Comparison of ENCODE assay signal across 9 cellular contexts in the genomic region with DNA sequence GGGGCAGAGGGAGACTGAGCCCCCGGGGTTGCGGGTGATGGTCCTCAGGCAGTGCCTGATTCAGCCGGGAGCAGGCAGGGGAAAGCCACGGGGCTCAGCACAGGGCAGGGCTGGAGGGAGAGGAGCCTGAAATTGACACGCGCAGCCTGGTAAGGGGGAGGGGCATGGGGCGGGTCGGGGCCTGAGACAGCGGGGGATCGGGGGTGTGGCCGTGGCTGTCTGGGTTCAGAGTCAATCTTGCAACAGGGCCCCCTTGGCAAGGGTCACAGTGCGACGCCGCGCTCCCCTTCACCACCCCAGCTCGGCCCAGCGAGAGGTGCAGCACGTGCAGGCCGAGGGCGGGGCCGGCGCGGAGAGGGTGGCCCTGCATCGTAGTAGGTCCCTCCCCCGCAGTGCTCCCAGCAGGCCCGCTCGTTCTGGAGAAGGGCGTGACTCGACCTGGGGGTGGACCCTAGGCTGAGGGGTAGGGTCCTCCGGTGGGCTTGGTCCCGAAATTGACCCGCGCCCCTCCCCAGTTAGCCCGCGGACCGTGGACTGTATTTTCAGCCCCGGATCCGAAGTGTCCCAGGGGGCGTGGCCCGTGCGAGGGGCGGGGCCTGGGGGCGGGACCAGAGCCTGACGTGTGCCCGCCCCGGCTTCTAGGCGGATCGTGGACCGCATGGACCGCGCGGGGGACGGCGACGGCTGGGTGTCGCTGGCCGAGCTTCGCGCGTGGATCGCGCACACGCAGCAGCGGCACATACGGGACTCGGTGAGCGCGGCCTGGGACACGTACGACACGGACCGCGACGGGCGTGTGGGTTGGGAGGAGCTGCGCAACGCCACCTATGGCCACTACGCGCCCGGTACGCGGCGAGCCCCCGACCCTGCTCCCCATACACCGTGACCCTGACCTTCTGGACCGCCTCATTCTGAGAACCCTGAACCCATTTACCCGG. TPM values are rescaled to one million over a fixed set of nuclear protein-coding genes. Genes with fewer than 3 reads are reported as not detected.
A peak's percentile ranks its signal among the peaks of the same experiment; 100 is the strongest.
DNase-seq lines count a peak whose midpoint lies in the region; ATAC-seq, FAIRE-seq and TF ChIP-seq lines count a peak whose summit lies in the region.
"Had no signal": no experiment of that assay in that cellular context is flagged by ENCODE, and none has a peak within 500 bp of the region (broad histone marks: within the 10 kb centered on the region; RNA-seq: fewer than 3 reads in every experiment).

No MANE protein-coding gene starts in this region.

- no peaks in the 10 kb centered on the region for H3K9me3 Mint-ChIP-seq in GM23338

- H3K27me3 Mint-ChIP-seq in GM23338 (ENCODE audit: insufficient read depth, low read depth, poor library complexity) = peaks cover 15% of the 10 kb centered on the region

- no peaks in the 10 kb centered on the region; the same call in 2 of the 3 replicates for H3K36me3 Mint-ChIP-seq in GM23338 (ENCODE audit: low read depth)

- H3K9ac ChIP-seq in HepG2 (ENCODE audit: insufficient read depth, low read depth, low read length) = no peak overlapping the region

- no peak for TF ChIP-seq POLR2A in HepG2 (IDR thresholded peaks at IDR 0.05; ENCODE audit: insufficient read depth in 1 of 2, low read depth in 2 of 2, low read length in 2 of 2)

- H4K20me1 ChIP-seq in DOHH2 (ENCODE audit: control insufficient read depth, insufficient read depth, low read depth, low read length) (no peaks in the 10 kb centered on the region), GM23338 (replicated peaks; ENCODE audit: insufficient read depth) (no peaks in the 10 kb centered on the region; the same call in 1 of the 2 replicates), HepG2 (ENCODE audit: insufficient read depth, low read length) (no peaks in the 10 kb centered on the region)

- intact Hi-C loops in HepG2 (cut with micrococcal nuclease; ENCODE audit: unreplicated experiment) = no loop called here

- TF ChIP-seq EP300 in HepG2 (IDR thresholded peaks at IDR 0.05; ENCODE audit: low read depth in 2 of 2, low read length in 2 of 2) (no peak), HepG2 (CRISPR knock-in tag; IDR thresholded peaks at IDR 0.05; ENCODE audit: borderline replicate concordance) (no peak)

- peaks cover 5% of the 10 kb centered on the region; the same call in 1 of the 2 replicates for H3F3A ChIP-seq in DOHH2 (ENCODE audit: control insufficient read depth, insufficient read depth)
- H3F3A ChIP-seq in GM23338 (replicated peaks; ENCODE audit: low read depth) = peaks cover 23% of the 10 kb centered on the region

- H3K4me2 ChIP-seq in DOHH2 (ENCODE audit: low read length) = peak overlapping the region; percentile 98
- peak overlapping the region; percentile 90 for H3K4me2 ChIP-seq in GM23338
- H3K4me2 ChIP-seq in HepG2 (ENCODE audit: low read depth, low read length) = no peak overlapping the region

- H3K4me3 Mint-ChIP-seq in GM23338 = peak overlapping the region; percentile 80

- no peaks in the 10 kb centered on the region for H3K36me3 ChIP-seq in DOHH2 (ENCODE audit: control insufficient read depth, low read length)
- H3K36me3 ChIP-seq in GM23338 (ENCODE audit: insufficient read depth) = no peaks in the 10 kb centered on the region
- peaks cover 12 to 37% of the 10 kb centered on the region in 2 experiments for H3K36me3 ChIP-seq in HepG2 (replicated peaks in 1 of 2; ENCODE audit: control insufficient read depth in 1 of 2, insufficient read depth in 2 of 2, low read length in 2 of 2)

- no TSS peak for BruUV-seq in HepG2 (replicated peaks; lab: Mats Ljungman, UMichigan)

- no peak for TF ChIP-seq RAD21 in HepG2 (CRISPR knock-in tag; IDR thresholded peaks at IDR 0.05)

- H3K27me3 ChIP-seq in DOHH2 (ENCODE audit: control insufficient read depth, low read length) (peaks cover 16% of the 10 kb centered on the region), GM23338 (ENCODE audit: insufficient read depth) (no peaks in the 10 kb centered on the region), HepG2 (ENCODE audit: control insufficient read depth in 1 of 2, insufficient read depth in 2 of 2, low read length in 2 of 2) (no peaks in the 10 kb centered on the region)

- H3K4me1 ChIP-seq in DOHH2 (ENCODE audit: control insufficient read depth, low read length) (peaks cover 33% of the 10 kb centered on the region), GM23338 (ENCODE audit: insufficient read depth) (peaks cover 7% of the 10 kb centered on the region; the same call in 1 of the 2 replicates), HepG2 (ENCODE audit: insufficient read depth, low read length) (no peaks in the 10 kb centered on the region)

- peak; percentile 83 for DNase-seq in GM23338 (ENCODE audit: low spot score)
- peak; percentile 30 for DNase-seq in NCI-H2029 treated with DMSO at 0.1 percent for 48 hours (lab: John Stamatoyannopoulos, UW)
- DNase-seq in activated CD4-positive, CD25-positive, alpha-beta regulatory T cell treated with anti-CD3 and anti-CD28 coated beads, Interleukin-2, amount 50 U/mL, for 72 hours = peak; percentile 84
- DNase-seq in cerebellar cortex (ENCODE audit: low spot score) = peak; percentile 46
- no peak for DNase-seq in HepG2 (ENCODE audit: low spot score)
- peak; percentile 61 to 82 (median 65) for DNase-seq in stimulated activated CD4-positive, alpha-beta T cell treated with anti-CD3 and anti-CD28 coated beads, TNF-alpha, amount 100 ng/mL, for 24 hours (ENCODE audit: low read depth in 3 of 3)
- DNase-seq in globus pallidus (ENCODE audit: low spot score) = no peak

- TF ChIP-seq CTCF in DOHH2 (IDR thresholded peaks at IDR 0.05; ENCODE audit: low read depth, low read length, poor library complexity, severe bottlenecking) (peak; percentile 59), GM23338 (conservative IDR thresholded peaks at IDR 0.05; ENCODE audit: low read depth in 2 of 2) (peak; percentile 40 to 50; a peak in 3 of 4 replicates), HepG2 (CRISPR knock-in tag; IDR thresholded peaks at IDR 0.05) (no peak)

- 94% methylated on average over 58 of the region's 87 CpGs for WGBS in HepG2 (ENCODE audit: low lambda C conversion rate)

- CTCF ChIA-PET in HepG2 (lab: Yijun Ruan, JAX; ENCODE audit: low intra/inter-chr PET ratio, low total read pairs) = no interaction called here

- no peak overlapping the region for H3K27ac ChIP-seq in DOHH2 (ENCODE audit: low read depth, low read length)
- no peak overlapping the region for H3K27ac ChIP-seq in GM23338 (ENCODE audit: low read depth)
- no peak overlapping the region for H3K27ac ChIP-seq in HepG2 (ENCODE audit: extremely low read length, insufficient read depth, low read length)

- POLR2A ChIA-PET in HepG2 (lab: Yijun Ruan, JAX) = no interaction called here

- no peak for FAIRE-seq in HepG2 (lab: Jason Lieb, UNC)
- FAIRE-seq: endometrium had no signal

- H3K27ac Mint-ChIP-seq in GM23338 = no peak overlapping the region

- H3K79me2 ChIP-seq in DOHH2 (ENCODE audit: control insufficient read depth, low read length) = no peaks in the 10 kb centered on the region
- H3K79me2 ChIP-seq in GM23338 (replicated peaks; ENCODE audit: insufficient read depth) = no peaks in the 10 kb centered on the region
- H3K79me2 ChIP-seq in HepG2 (ENCODE audit: insufficient read depth, low read length) = no peaks in the 10 kb centered on the region

- H3K4me3 ChIP-seq in DOHH2 (ENCODE audit: low read length) (peak overlapping the region; percentile 84), GM23338 (peak overlapping the region; percentile 80), HepG2 (replicated peaks in 1 of 3; ENCODE audit: insufficient read depth in 1 of 3, low read depth in 2 of 3, low read length in 3 of 3) (no peak overlapping the region)

- ATAC-seq in GM23338 = peak; percentile 86
- ATAC-seq in HepG2 = peak; percentile 14

- no peaks in the 10 kb centered on the region for H3K9me2 ChIP-seq in DOHH2 (replicated peaks; ENCODE audit: control insufficient read depth, low read length)
- no peaks in the 10 kb centered on the region for H3K9me2 ChIP-seq in GM23338 (ENCODE audit: insufficient read depth)

- H3K4me1 Mint-ChIP-seq in GM23338 = peaks cover 15% of the 10 kb centered on the region

- no peaks in the 10 kb centered on the region for H3K9me3 ChIP-seq in DOHH2 (ENCODE audit: control insufficient read depth, insufficient read depth, low read length)
- H3K9me3 ChIP-seq in HepG2 (ENCODE audit: low read length) = no peaks in the 10 kb centered on the region

- H2AFZ ChIP-seq in GM23338 = peak overlapping the region; percentile 88
- no peak overlapping the region for H2AFZ ChIP-seq in HepG2 (ENCODE audit: low read length)

- in situ Hi-C loops in HepG2 (cut with HindIII; ENCODE audit: extremely low pct_ligation_motif_present, low pct_unique_long_range_greater_than_20kb) = no loop called here

RNA-seq across cellular contexts. Expression of a gene that starts 6.0 kb away (rescaled TPM):
- 44.0 and 54.8 TPM in 2 replicates for total RNA-seq in GM23338 (2014; rRNA removed; shearing (Covaris generic))
- polyA plus RNA-seq in GM23338 (2016; fragmentation: Nextera tagmentation; extraction: Ambion mirVana) (40.2 and 45.8 TPM in 2 replicates), HepG2 (2011; rRNA removed) (3.0 and 3.3 TPM in 2 replicates)
- total RNA-seq in HepG2 (2016; rRNA removed; fragmentation: Illumina TruSeq; extraction: Trizol) = 1.7 and 10.1 TPM in 2 replicates
- total RNA-seq in HepG2 (2016; cell fraction: cytosol; rRNA removed; fragmentation: Illumina TruSeq; extraction: Trizol; ENCODE audit: low read depth) = 2.9 TPM in 2 replicates
- total RNA-seq in HepG2 (2016; cell fraction: insoluble cytoplasmic fraction; rRNA removed; fragmentation: Illumina TruSeq; extraction: Trizol) = 2.5 and 10.4 TPM in 2 replicates
- total RNA-seq in HepG2 (2016; cell fraction: membrane; rRNA removed; fragmentation: Illumina TruSeq; extraction: Trizol) = 3.9 and 4.3 TPM in 2 replicates
- 12.9 and 16.5 TPM in 2 replicates for total RNA-seq in HepG2 (2016; cell fraction: nucleus; rRNA removed; fragmentation: Illumina TruSeq; extraction: Trizol)
- polyA plus RNA-seq in HepG2 (2011; cell fraction: cytosol; rRNA removed) = 0.79 and 1.6 TPM in 2 replicates
- polyA plus RNA-seq in HepG2 (2011; cell fraction: nucleus; rRNA removed) = 33.2 and 45.9 TPM in 2 replicates
- polyA plus RNA-seq in HepG2 (2012) = 4.9 and 5.2 TPM in 2 replicates
- polyA plus RNA-seq in HepG2 (2016; cell fraction: cytosol; fragmentation: Illumina TruSeq; extraction: Trizol; ENCODE audit: low read depth) = 4.8 and 4.9 TPM in 2 replicates
- polyA plus RNA-seq in HepG2 (2016; cell fraction: insoluble cytoplasmic fraction; fragmentation: Illumina TruSeq; extraction: Trizol; ENCODE audit: low read depth) = 3.3 and 3.5 TPM in 2 replicates
- 4.3 and 6.1 TPM in 2 replicates for polyA plus RNA-seq in HepG2 (2016; cell fraction: membrane; fragmentation: Illumina TruSeq; extraction: Trizol; ENCODE audit: low read depth)
- 61.4 and 74.8 TPM in 2 replicates for polyA plus RNA-seq in HepG2 (2016; cell fraction: nucleus; fragmentation: Illumina TruSeq; extraction: Trizol; ENCODE audit: insufficient read depth, low read depth)
- 0.14 and 0.50 TPM in 2 replicates for polyA minus RNA-seq in HepG2 (2011; rRNA and poly(A)+ RNA removed; ENCODE audit: low replicate concordance)
- not detected in 2 replicates for polyA minus RNA-seq in HepG2 (2011; cell fraction: cytosol; rRNA and poly(A)+ RNA removed)
- polyA minus RNA-seq in HepG2 (2011; cell fraction: nucleus; rRNA and poly(A)+ RNA removed) = 3.1 and 4.0 TPM in 2 replicates

RNA-seq across cellular contexts. Expression of a gene that starts 21.4 kb away (rescaled TPM):
- 23.5 and 41.7 TPM in 2 replicates for total RNA-seq in GM23338 (2014; rRNA removed; shearing (Covaris generic))
- polyA plus RNA-seq in GM23338 (2016; fragmentation: Nextera tagmentation; extraction: Ambion mirVana) = 62.3 and 66.8 TPM in 2 replicates
- 124 and 225 TPM in 2 replicates for total RNA-seq in HepG2 (2016; rRNA removed; fragmentation: Illumina TruSeq; extraction: Trizol)
- 222 and 258 TPM in 2 replicates for total RNA-seq in HepG2 (2016; cell fraction: cytosol; rRNA removed; fragmentation: Illumina TruSeq; extraction: Trizol; ENCODE audit: low read depth)
- 102 and 228 TPM in 2 replicates for total RNA-seq in HepG2 (2016; cell fraction: insoluble cytoplasmic fraction; rRNA removed; fragmentation: Illumina TruSeq; extraction: Trizol)
- 261 and 289 TPM in 2 replicates for total RNA-seq in HepG2 (2016; cell fraction: membrane; rRNA removed; fragmentation: Illumina TruSeq; extraction: Trizol)
- total RNA-seq in HepG2 (2016; cell fraction: nucleus; rRNA removed; fragmentation: Illumina TruSeq; extraction: Trizol) = 141 and 165 TPM in 2 replicates
- polyA plus RNA-seq in HepG2 (2011; rRNA removed) = 121 and 149 TPM in 2 replicates
- 105 and 151 TPM in 2 replicates for polyA plus RNA-seq in HepG2 (2011; cell fraction: cytosol; rRNA removed)
- 256 and 257 TPM in 2 replicates for polyA plus RNA-seq in HepG2 (2011; cell fraction: nucleus; rRNA removed)
- 143 and 177 TPM in 2 replicates for polyA plus RNA-seq in HepG2 (2012)
- polyA plus RNA-seq in HepG2 (2016; cell fraction: cytosol; fragmentation: Illumina TruSeq; extraction: Trizol; ENCODE audit: low read depth) = 245 and 266 TPM in 2 replicates
- 107 and 130 TPM in 2 replicates for polyA plus RNA-seq in HepG2 (2016; cell fraction: insoluble cytoplasmic fraction; fragmentation: Illumina TruSeq; extraction: Trizol; ENCODE audit: low read depth)
- 257 and 263 TPM in 2 replicates for polyA plus RNA-seq in HepG2 (2016; cell fraction: membrane; fragmentation: Illumina TruSeq; extraction: Trizol; ENCODE audit: low read depth)
- polyA plus RNA-seq in HepG2 (2016; cell fraction: nucleus; fragmentation: Illumina TruSeq; extraction: Trizol; ENCODE audit: insufficient read depth, low read depth) = 289 and 295 TPM in 2 replicates
- polyA minus RNA-seq in HepG2 (2011; rRNA and poly(A)+ RNA removed; ENCODE audit: low replicate concordance) = 0.65 and 115 TPM in 2 replicates
- polyA minus RNA-seq in HepG2 (2011; cell fraction: cytosol; rRNA and poly(A)+ RNA removed) = 72.8 and 82.9 TPM in 2 replicates
- 27.6 and 29.2 TPM in 2 replicates for polyA minus RNA-seq in HepG2 (2011; cell fraction: nucleus; rRNA and poly(A)+ RNA removed)

RNA-seq across cellular contexts. Expression of a gene that starts 37.6 kb away (rescaled TPM):
- 4,006 and 4,643 TPM in 2 replicates for total RNA-seq in GM23338 (2014; rRNA removed; shearing (Covaris generic))
- 2,646 and 2,793 TPM in 2 replicates for polyA plus RNA-seq in GM23338 (2016; fragmentation: Nextera tagmentation; extraction: Ambion mirVana)
- total RNA-seq in HepG2 (2016; rRNA removed; fragmentation: Illumina TruSeq; extraction: Trizol) = 2,345 and 2,734 TPM in 2 replicates
- total RNA-seq in HepG2 (2016; cell fraction: cytosol; rRNA removed; fragmentation: Illumina TruSeq; extraction: Trizol; ENCODE audit: low read depth) = 3,922 and 3,962 TPM in 2 replicates
- 2,320 and 2,893 TPM in 2 replicates for total RNA-seq in HepG2 (2016; cell fraction: insoluble cytoplasmic fraction; rRNA removed; fragmentation: Illumina TruSeq; extraction: Trizol)
- total RNA-seq in HepG2 (2016; cell fraction: membrane; rRNA removed; fragmentation: Illumina TruSeq; extraction: Trizol) = 5,292 and 5,634 TPM in 2 replicates
- total RNA-seq in HepG2 (2016; cell fraction: nucleus; rRNA removed; fragmentation: Illumina TruSeq; extraction: Trizol) = 817 and 896 TPM in 2 replicates
- polyA plus RNA-seq in HepG2 (2011; rRNA removed) = 2,839 and 2,896 TPM in 2 replicates
- 6,087 and 6,094 TPM in 2 replicates for polyA plus RNA-seq in HepG2 (2011; cell fraction: cytosol; rRNA removed)
- 1,822 and 1,919 TPM in 2 replicates for polyA plus RNA-seq in HepG2 (2011; cell fraction: nucleus; rRNA removed)
- polyA plus RNA-seq in HepG2 (2012) = 3,444 and 3,595 TPM in 2 replicates
- 4,821 and 5,462 TPM in 2 replicates for polyA plus RNA-seq in HepG2 (2016; cell fraction: cytosol; fragmentation: Illumina TruSeq; extraction: Trizol; ENCODE audit: low read depth)
- 3,269 and 3,282 TPM in 2 replicates for polyA plus RNA-seq in HepG2 (2016; cell fraction: insoluble cytoplasmic fraction; fragmentation: Illumina TruSeq; extraction: Trizol; ENCODE audit: low read depth)
- polyA plus RNA-seq in HepG2 (2016; cell fraction: membrane; fragmentation: Illumina TruSeq; extraction: Trizol; ENCODE audit: low read depth) = 6,240 and 6,461 TPM in 2 replicates
- polyA plus RNA-seq in HepG2 (2016; cell fraction: nucleus; fragmentation: Illumina TruSeq; extraction: Trizol; ENCODE audit: insufficient read depth, low read depth) = 1,822 and 1,918 TPM in 2 replicates
- polyA minus RNA-seq in HepG2 (2011; rRNA and poly(A)+ RNA removed; ENCODE audit: low replicate concordance) = 1,415 and 1,765 TPM in 2 replicates
- polyA minus RNA-seq in HepG2 (2011; cell fraction: cytosol; rRNA and poly(A)+ RNA removed) = 470 and 550 TPM in 2 replicates
- polyA minus RNA-seq in HepG2 (2011; cell fraction: nucleus; rRNA and poly(A)+ RNA removed) = 202 and 266 TPM in 2 replicates

RNA-seq across cellular contexts. Expression of a gene that starts 46.4 kb away (rescaled TPM):
- total RNA-seq in GM23338 (2014; rRNA removed; shearing (Covaris generic)) = 2,007 and 2,412 TPM in 2 replicates
- polyA plus RNA-seq in GM23338 (2016; fragmentation: Nextera tagmentation; extraction: Ambion mirVana) (2,105 and 2,261 TPM in 2 replicates), HepG2 (2011; rRNA removed) (3,407 and 3,954 TPM in 2 replicates)
- total RNA-seq in HepG2 (2016; rRNA removed; fragmentation: Illumina TruSeq; extraction: Trizol) = 2,601 and 3,137 TPM in 2 replicates
- total RNA-seq in HepG2 (2016; cell fraction: cytosol; rRNA removed; fragmentation: Illumina TruSeq; extraction: Trizol; ENCODE audit: low read depth) = 4,258 and 4,636 TPM in 2 replicates
- 2,656 and 3,295 TPM in 2 replicates for total RNA-seq in HepG2 (2016; cell fraction: insoluble cytoplasmic fraction; rRNA removed; fragmentation: Illumina TruSeq; extraction: Trizol)
- 7,013 and 7,095 TPM in 2 replicates for total RNA-seq in HepG2 (2016; cell fraction: membrane; rRNA removed; fragmentation: Illumina TruSeq; extraction: Trizol)
- 1,096 and 1,183 TPM in 2 replicates for total RNA-seq in HepG2 (2016; cell fraction: nucleus; rRNA removed; fragmentation: Illumina TruSeq; extraction: Trizol)
- 2,986 and 5,309 TPM in 2 replicates for polyA plus RNA-seq in HepG2 (2011; cell fraction: cytosol; rRNA removed)
- polyA plus RNA-seq in HepG2 (2011; cell fraction: nucleus; rRNA removed) = 2,708 and 2,782 TPM in 2 replicates
- polyA plus RNA-seq in HepG2 (2012) = 2,954 and 4,264 TPM in 2 replicates
- polyA plus RNA-seq in HepG2 (2016; cell fraction: cytosol; fragmentation: Illumina TruSeq; extraction: Trizol; ENCODE audit: low read depth) = 5,376 and 5,987 TPM in 2 replicates
- polyA plus RNA-seq in HepG2 (2016; cell fraction: insoluble cytoplasmic fraction; fragmentation: Illumina TruSeq; extraction: Trizol; ENCODE audit: low read depth) = 3,762 and 3,802 TPM in 2 replicates
- polyA plus RNA-seq in HepG2 (2016; cell fraction: membrane; fragmentation: Illumina TruSeq; extraction: Trizol; ENCODE audit: low read depth) = 7,707 and 8,057 TPM in 2 replicates
- 2,294 and 2,333 TPM in 2 replicates for polyA plus RNA-seq in HepG2 (2016; cell fraction: nucleus; fragmentation: Illumina TruSeq; extraction: Trizol; ENCODE audit: insufficient read depth, low read depth)
- 2,394 and 2,613 TPM in 2 replicates for polyA minus RNA-seq in HepG2 (2011; rRNA and poly(A)+ RNA removed; ENCODE audit: low replicate concordance)
- polyA minus RNA-seq in HepG2 (2011; cell fraction: cytosol; rRNA and poly(A)+ RNA removed) = 898 and 937 TPM in 2 replicates
- 1,540 and 1,647 TPM in 2 replicates for polyA minus RNA-seq in HepG2 (2011; cell fraction: nucleus; rRNA and poly(A)+ RNA removed)

RNA-seq across cellular contexts. Expression of a gene that starts 46.5 kb away (rescaled TPM):
- 88.5 and 89.8 TPM in 2 replicates for total RNA-seq in GM23338 (2014; rRNA removed; shearing (Covaris generic))
- polyA plus RNA-seq in GM23338 (2016; fragmentation: Nextera tagmentation; extraction: Ambion mirVana) (141 and 143 TPM in 2 replicates), HepG2 (2011; rRNA removed) (54.3 and 58.4 TPM in 2 replicates)
- total RNA-seq in HepG2 (2016; rRNA removed; fragmentation: Illumina TruSeq; extraction: Trizol) = 78.0 and 81.4 TPM in 2 replicates
- 40.9 and 41.1 TPM in 2 replicates for total RNA-seq in HepG2 (2016; cell fraction: cytosol; rRNA removed; fragmentation: Illumina TruSeq; extraction: Trizol; ENCODE audit: low read depth)
- 74.5 and 94.1 TPM in 2 replicates for total RNA-seq in HepG2 (2016; cell fraction: insoluble cytoplasmic fraction; rRNA removed; fragmentation: Illumina TruSeq; extraction: Trizol)
- 33.6 and 34.5 TPM in 2 replicates for total RNA-seq in HepG2 (2016; cell fraction: membrane; rRNA removed; fragmentation: Illumina TruSeq; extraction: Trizol)
- 36.2 and 36.7 TPM in 2 replicates for total RNA-seq in HepG2 (2016; cell fraction: nucleus; rRNA removed; fragmentation: Illumina TruSeq; extraction: Trizol)
- 53.5 and 96.5 TPM in 2 replicates for polyA plus RNA-seq in HepG2 (2011; cell fraction: cytosol; rRNA removed)
- polyA plus RNA-seq in HepG2 (2011; cell fraction: nucleus; rRNA removed) = 112 and 135 TPM in 2 replicates
- polyA plus RNA-seq in HepG2 (2012) = 35.5 and 41.6 TPM in 2 replicates
- polyA plus RNA-seq in HepG2 (2016; cell fraction: cytosol; fragmentation: Illumina TruSeq; extraction: Trizol; ENCODE audit: low read depth) = 38.2 and 39.1 TPM in 2 replicates
- 86.7 and 88.4 TPM in 2 replicates for polyA plus RNA-seq in HepG2 (2016; cell fraction: insoluble cytoplasmic fraction; fragmentation: Illumina TruSeq; extraction: Trizol; ENCODE audit: low read depth)
- polyA plus RNA-seq in HepG2 (2016; cell fraction: membrane; fragmentation: Illumina TruSeq; extraction: Trizol; ENCODE audit: low read depth) = 28.0 and 28.7 TPM in 2 replicates
- 63.0 and 67.6 TPM in 2 replicates for polyA plus RNA-seq in HepG2 (2016; cell fraction: nucleus; fragmentation: Illumina TruSeq; extraction: Trizol; ENCODE audit: insufficient read depth, low read depth)
- 91.2 and 148 TPM in 2 replicates for polyA minus RNA-seq in HepG2 (2011; rRNA and poly(A)+ RNA removed; ENCODE audit: low replicate concordance)
- 26.7 and 28.8 TPM in 2 replicates for polyA minus RNA-seq in HepG2 (2011; cell fraction: cytosol; rRNA and poly(A)+ RNA removed)
- 18.2 and 20.6 TPM in 2 replicates for polyA minus RNA-seq in HepG2 (2011; cell fraction: nucleus; rRNA and poly(A)+ RNA removed)

Comparison
In these comparisons a context has a peak if more than half of its experiments do, and no peak if none do; other contexts are left out.
1. H3K4me3 ChIP-seq: peak in DOHH2 (single experiment) and GM23338 (single experiment); none in HepG2 (0 of 3).
2. DNase-seq: peak in GM23338 (single experiment), NCI-H2029 treated with DMSO at 0.1 percent for 48 hours (single experiment), activated CD4-positive, CD25-positive, alpha-beta regulatory T cell treated with anti-CD3 and anti-CD28 coated beads, Interleukin-2, amount 50 U/mL, for 72 hours (single experiment), cerebellar cortex (single experiment) and stimulated activated CD4-positive, alpha-beta T cell treated with anti-CD3 and anti-CD28 coated beads, TNF-alpha, amount 100 ng/mL, for 24 hours (3 of 3); none in HepG2 (single experiment) and globus pallidus (single experiment).